In the genomic region with DNA sequence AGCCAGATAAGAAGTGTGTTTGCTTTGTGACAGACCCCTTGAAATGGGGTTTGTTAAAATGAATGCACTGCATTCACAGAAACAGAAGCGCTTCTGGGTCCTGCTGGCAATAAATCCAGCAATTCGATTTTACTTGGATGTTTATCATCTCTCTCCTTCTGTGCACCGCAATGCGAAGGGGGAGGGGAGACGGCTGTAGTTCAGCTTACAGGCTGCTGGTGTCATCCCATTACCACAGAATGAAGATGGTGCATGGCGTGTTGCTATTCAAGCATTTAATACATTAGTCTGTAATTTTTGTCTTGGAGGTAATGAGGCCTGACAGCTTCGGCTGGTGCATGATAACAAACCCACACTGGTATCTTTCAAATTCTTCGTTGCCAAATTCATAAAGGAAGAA, we compare ENCODE assay signal across 8 cellular contexts.
DNase-seq lines count a peak whose midpoint lies in the region; ATAC-seq, FAIRE-seq and TF ChIP-seq lines count a peak whose summit lies in the region.

No MANE protein-coding gene starts in this region.

- TF ChIP-seq CTCF in BJ (IDR thresholded peaks at IDR 0.05; ENCODE audit: insufficient read depth, low read depth, low read length) (peak; percentile 56), astrocyte (IDR thresholded peaks at IDR 0.05; ENCODE audit: insufficient read depth, low read depth, low read length) (peak; percentile 75)

- peak overlapping the region; percentile 81 for H3K27ac ChIP-seq in astrocyte (ENCODE audit: low read depth, low read length)

- no peaks in the 10 kb centered on the region for H3K36me3 ChIP-seq in BJ (ENCODE audit: control insufficient read depth, insufficient read depth, low read length)
- no peaks in the 10 kb centered on the region for H3K36me3 ChIP-seq in astrocyte (ENCODE audit: insufficient read depth, low read length)

- no peaks in the 10 kb centered on the region for H3K36me3 Mint-ChIP-seq in astrocyte (ENCODE audit: low read depth, unreplicated experiment)

- H3K27me3 Mint-ChIP-seq in astrocyte (ENCODE audit: low read depth, unreplicated experiment), result no peaks in the 10 kb centered on the region

- peak; percentile 9 for DNase-seq in BJ (ENCODE audit: low read depth)
- peak; percentile 70 for DNase-seq in NCI-H146 (lab: John Stamatoyannopoulos, UW)
- DNase-seq in astrocyte (ENCODE audit: low read depth), result peak; percentile 80
- DNase-seq in kidney glomerular epithelial cell (lab: John Stamatoyannopoulos, UW), result peak; percentile 89
- no peak for DNase-seq in effector CD4-positive, alpha-beta T cell

- H2AFZ ChIP-seq in astrocyte (ENCODE audit: low read depth, low read length), result peak overlapping the region; percentile 22

- peak overlapping the region; percentile 65 for H3K9ac ChIP-seq in astrocyte (ENCODE audit: low read length)

- H3K27me3 ChIP-seq in BJ (ENCODE audit: control insufficient read depth, insufficient read depth, low read length) (no peaks in the 10 kb centered on the region), astrocyte (ENCODE audit: insufficient read depth, low read length) (no peaks in the 10 kb centered on the region)

- peaks cover 20% of the 10 kb centered on the region for H3K4me1 ChIP-seq in astrocyte (ENCODE audit: insufficient read depth, low read length)

- H3K27ac Mint-ChIP-seq in astrocyte (ENCODE audit: unreplicated experiment), result peak overlapping the region; percentile 44

- H3K4me3 ChIP-seq in BJ (ENCODE audit: low read depth, low read length), result no peak overlapping the region
- H3K4me3 ChIP-seq in astrocyte (ENCODE audit: insufficient read depth, low read depth, low read length), result peak overlapping the region; percentile 38

- H3K4me2 ChIP-seq in astrocyte (ENCODE audit: low read length), result peak overlapping the region; percentile 73

- FAIRE-seq in astrocyte (lab: Jason Lieb, UNC), result peak; percentile 17

- no peak overlapping the region for H3K4me3 Mint-ChIP-seq in astrocyte (ENCODE audit: unreplicated experiment)

- POLR2A ChIA-PET in BJ (lab: Charles Lee), result no interaction called here

- ATAC-seq in GM19452 (IDR thresholded peaks at IDR 0.05; ENCODE audit: unreplicated experiment) (no peak), HG02759 (IDR thresholded peaks at IDR 0.05; ENCODE audit: unreplicated experiment) (no peak), HG03025 (IDR thresholded peaks at IDR 0.05; ENCODE audit: low FRiP score, unreplicated experiment) (no peak)

- H3K4me1 Mint-ChIP-seq in astrocyte (ENCODE audit: low read depth, unreplicated experiment), result peaks cover 19% of the 10 kb centered on the region

- CTCF ChIA-PET in BJ (lab: Yijun Ruan, JAX), result interaction anchor here (0.6 to 0.8 kb wide), 2 partner anchors 90 to 127 kb away, joined by 3 to 4 read pairs; no protein-coding TSS in a partner anchor

- peaks cover under 1% of the 10 kb centered on the region for H3K9me3 ChIP-seq in astrocyte (ENCODE audit: insufficient read depth, low read depth, low read length)

- no peaks in the 10 kb centered on the region for H3K79me2 ChIP-seq in astrocyte (ENCODE audit: insufficient read depth, low read length)

- H3K9me3 Mint-ChIP-seq in astrocyte (ENCODE audit: unreplicated experiment), result peaks cover 4% of the 10 kb centered on the region

- H4K20me1 ChIP-seq in astrocyte (ENCODE audit: insufficient read depth, low read length), result no peaks in the 10 kb centered on the region
